In genomic region chr7:158588085-158588877, GRCh38 we compare ENCODE assay signal across 9 cellular contexts. TPM values are rescaled to one million over a fixed set of nuclear protein-coding genes. Genes with fewer than 3 reads are reported as not detected.
A peak's percentile ranks its signal among the peaks of the same experiment; 100 is the strongest.
DNase-seq lines count a peak whose midpoint lies in the region; ATAC-seq, FAIRE-seq and TF ChIP-seq lines count a peak whose summit lies in the region.
"Had no signal": no experiment of that assay in that cellular context is flagged by ENCODE, and none has a peak within 500 bp of the region (broad histone marks: within the 10 kb centered on the region; RNA-seq: fewer than 3 reads in every experiment).

No MANE protein-coding gene starts in this region.

- peak; percentile 7 for ATAC-seq in HG03442 (IDR thresholded peaks at IDR 0.05; ENCODE audit: unreplicated experiment)

- TF ChIP-seq CTCF in fibroblast of villous mesenchyme (IDR thresholded peaks at IDR 0.05; ENCODE audit: insufficient read depth, low read depth, low read length): no peak
- no peak for TF ChIP-seq CTCF in retinal pigment epithelial cell (conservative IDR thresholded peaks at IDR 0.05; ENCODE audit: low read depth, low read length)

- H3K4me3 ChIP-seq in fibroblast of villous mesenchyme (ENCODE audit: low read depth, low read length): peak overlapping the region; percentile 41
- peak overlapping the region; percentile 12 for H3K4me3 ChIP-seq in retinal pigment epithelial cell (ENCODE audit: low read length)

- H3K9me3 Mint-ChIP-seq in activated T-helper 2 cell treated with anti-CD3 and anti-CD28 coated beads, Interferon-gamma antibody, Interleukin-2, Interleukin-4, amounts not matched to agents 10 μg/mL and 5 μg/mL and 100 μg/mL, durations not matched to agents 14 hours and 24 hours and 36 hours: peaks cover 4% of the 10 kb centered on the region

- H3K36me3 Mint-ChIP-seq in activated T-helper 2 cell treated with anti-CD3 and anti-CD28 coated beads, Interferon-gamma antibody, Interleukin-2, Interleukin-4, amounts not matched to agents 10 μg/mL and 5 μg/mL and 100 μg/mL, durations not matched to agents 14 hours and 24 hours and 36 hours (ENCODE audit: low read depth): no peaks in the 10 kb centered on the region

- peak; percentile 32 for DNase-seq in ELF-1 (ENCODE audit: low read depth, low spot score)
- DNase-seq in fibroblast of villous mesenchyme (ENCODE audit: low read depth): no peak
- DNase-seq in retinal pigment epithelial cell (ENCODE audit: low read depth): no peak
- no peak for DNase-seq in RCC 7860 (ENCODE audit: low spot score)
- no peak for DNase-seq in DMS153 treated with DMSO at 0.1 percent for 48 hours (lab: John Stamatoyannopoulos, UW; ENCODE audit: unreplicated experiment)
- DNase-seq in DMS79 (lab: John Stamatoyannopoulos, UW): no peak
- no peak for DNase-seq in activated T-helper 2 cell treated with anti-CD3 and anti-CD28 coated beads, Interferon-gamma antibody, Interleukin-2, Interleukin-4, amounts not matched to agents 10 μg/mL and 5 μg/mL and 100 μg/mL, durations not matched to agents 14 hours and 24 hours and 36 hours (ENCODE audit: low spot score)

- H3K27ac Mint-ChIP-seq in activated T-helper 2 cell treated with anti-CD3 and anti-CD28 coated beads, Interferon-gamma antibody, Interleukin-2, Interleukin-4, amounts not matched to agents 10 μg/mL and 5 μg/mL and 100 μg/mL, durations not matched to agents 14 hours and 24 hours and 36 hours: no peak overlapping the region

- H3K4me1 Mint-ChIP-seq in activated T-helper 2 cell treated with anti-CD3 and anti-CD28 coated beads, Interferon-gamma antibody, Interleukin-2, Interleukin-4, amounts not matched to agents 10 μg/mL and 5 μg/mL and 100 μg/mL, durations not matched to agents 14 hours and 24 hours and 36 hours (ENCODE audit: low read depth): no peaks in the 10 kb centered on the region

- H3K27me3 Mint-ChIP-seq in activated T-helper 2 cell treated with anti-CD3 and anti-CD28 coated beads, Interferon-gamma antibody, Interleukin-2, Interleukin-4, amounts not matched to agents 10 μg/mL and 5 μg/mL and 100 μg/mL, durations not matched to agents 14 hours and 24 hours and 36 hours (ENCODE audit: low read depth): peaks cover 24% of the 10 kb centered on the region

- no peak for FAIRE-seq in RCC 7860 (lab: Jason Lieb, UNC)
- FAIRE-seq: TTC549 had no signal

- intact Hi-C loops in activated T-helper 2 cell treated with anti-CD3 and anti-CD28 coated beads, Interferon-gamma antibody, Interleukin-2, Interleukin-4, amounts not matched to agents 10 μg/mL and 5 μg/mL and 100 μg/mL, durations not matched to agents 14 hours and 24 hours and 36 hours (cut with micrococcal nuclease): no loop called here

- H3K4me3 Mint-ChIP-seq in activated T-helper 2 cell treated with anti-CD3 and anti-CD28 coated beads, Interferon-gamma antibody, Interleukin-2, Interleukin-4, amounts not matched to agents 10 μg/mL and 5 μg/mL and 100 μg/mL, durations not matched to agents 14 hours and 24 hours and 36 hours (ENCODE audit: low read depth): no peak overlapping the region

RNA-seq across cellular contexts. Expression of gene PTPRN2, which starts 0.7 kb away (rescaled TPM):
- under 0.01 TPM in 1 of 2 replicates, not detected in the other for total RNA-seq in fibroblast of villous mesenchyme
- total RNA-seq in activated T-helper 2 cell treated with anti-CD3 and anti-CD28 coated beads, Interferon-gamma antibody, Interleukin-2, Interleukin-4, amounts not matched to agents 10 μg/mL and 5 μg/mL and 100 μg/mL, durations not matched to agents 14 hours and 24 hours and 36 hours: 1.1 and 1.3 TPM in 2 replicates
